ENCODE assay signal across 8 cellular contexts in the genomic region with DNA sequence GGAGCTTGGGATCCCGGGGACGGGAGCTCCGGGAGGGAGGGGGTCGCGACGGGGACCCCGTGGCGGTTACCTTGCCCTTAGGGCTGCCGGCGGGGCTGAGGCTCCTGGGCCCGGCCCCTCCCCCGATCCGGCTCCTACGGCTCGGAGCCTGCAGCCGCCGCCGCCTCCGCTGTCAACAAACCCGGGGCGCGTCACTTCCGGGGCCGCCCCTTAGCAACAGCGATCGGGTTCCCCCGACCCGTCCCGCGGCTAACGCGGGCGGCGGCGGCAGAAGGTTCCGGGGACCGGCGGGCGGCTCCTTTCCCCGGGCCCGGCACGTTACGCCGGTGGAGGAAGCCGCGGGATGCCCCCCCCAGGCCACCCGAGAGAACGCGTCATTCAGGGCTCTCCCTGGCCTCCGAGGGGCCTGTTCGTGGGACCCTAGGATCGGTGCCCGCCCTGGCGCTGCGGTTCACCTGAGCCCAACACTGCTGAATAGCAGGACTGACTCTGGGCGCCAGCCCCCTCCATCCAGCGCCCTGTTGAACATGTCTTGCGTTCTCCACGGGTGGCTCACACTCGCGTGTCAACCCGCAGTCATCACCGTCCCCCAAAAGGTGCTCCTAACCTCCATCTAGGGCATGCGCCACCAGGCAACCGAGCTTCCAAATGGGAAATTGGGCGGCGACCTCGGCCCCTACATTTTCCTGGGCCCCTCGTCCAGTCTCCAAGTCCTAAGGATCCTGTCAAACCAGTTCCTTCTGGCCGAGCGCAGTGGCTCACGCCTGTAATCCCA. TPM values are rescaled to one million over a fixed set of nuclear protein-coding genes. Genes with fewer than 3 reads are reported as not detected.
DNase-seq lines count a peak whose midpoint lies in the region; ATAC-seq and TF ChIP-seq lines count a peak whose summit lies in the region.

A gene (minus strand): TSS at position 183 of the 775 bp plus-strand sequence. CDS start 16,362 bp downstream, outside the sequence.

- no peak within 1 kb of the TSS for H2BK12ac ChIP-seq in trophoblast cell (ENCODE audit: low read length)

- H3K4me1 ChIP-seq in cardiac muscle cell (ENCODE audit: low read depth), result peaks cover 5% of the 10 kb centered on the region
- H3K4me1 ChIP-seq in trophoblast cell (ENCODE audit: control insufficient read depth in 1 of 2, insufficient read depth in 2 of 2, low read length in 2 of 2), result no peaks in the 10 kb centered on the region
- peaks cover 0 to 28% (median 11%) of the 10 kb centered on the region in 4 donors for H3K4me1 ChIP-seq in tibial nerve

- H3K18ac ChIP-seq in trophoblast cell (ENCODE audit: low read length), result peak within 1 kb of the TSS; percentile 74

- CTCF ChIA-PET in GM10248 (lab: Yijun Ruan, JAX), result interaction anchor here (0.9 to 2.5 kb wide), 6 partner anchors 18 to 157 kb away, joined by 3 to 9 read pairs (median 4); a partner anchor contains a TSS

- H3K36me3 ChIP-seq in cardiac muscle cell, result no peaks in the 10 kb centered on the region
- peaks cover 0 to 6% of the 10 kb centered on the region in 2 experiments for H3K36me3 ChIP-seq in trophoblast cell (ENCODE audit: control insufficient read depth in 1 of 2, insufficient read depth in 2 of 2, low read length in 2 of 2)
- H3K36me3 ChIP-seq in tibial nerve, result peaks cover 0 to 10% (median 0%) of the 10 kb centered on the region in 3 donors

- TF ChIP-seq CTCF in GM10248 (IDR thresholded peaks at IDR 0.05; ENCODE audit: control extremely low read depth, extremely low read depth, low read depth, missing control alignments) (no peak), cardiac muscle cell (IDR thresholded peaks at IDR 0.05; ENCODE audit: low read depth, low read length) (no peak), tibial nerve (IDR thresholded peaks at IDR 0.05) (peak in 2 of 5 experiments; percentile 42 to 55)

- peak within 1 kb of the TSS; percentile 75 for H2AK5ac ChIP-seq in trophoblast cell (ENCODE audit: low read length)

- peaks cover 6% of the 10 kb centered on the region for H3K79me2 ChIP-seq in trophoblast cell (ENCODE audit: control insufficient read depth, insufficient read depth, low read length, poor library complexity)

- H2AFZ ChIP-seq in trophoblast cell (ENCODE audit: insufficient read depth, low read length, poor library complexity), result peak within 1 kb of the TSS; percentile 80

- peak within 1 kb of the TSS; percentile 96 for H3K27ac ChIP-seq in cardiac muscle cell
- H3K27ac ChIP-seq in trophoblast cell (ENCODE audit: low read depth, low read length), result peak within 1 kb of the TSS; percentile 96
- H3K27ac ChIP-seq in tibial nerve, result peak within 1 kb of the TSS; percentile 92 to 96 (median 95)

- H3K79me1 ChIP-seq in trophoblast cell (ENCODE audit: low read length), result peaks cover 7% of the 10 kb centered on the region

- H3K27me3 ChIP-seq in cardiac muscle cell (no peaks in the 10 kb centered on the region), trophoblast cell (ENCODE audit: insufficient read depth, low read length) (no peaks in the 10 kb centered on the region), tibial nerve (no peaks in the 10 kb centered on the region)

- POLR2A ChIA-PET in GM10248 (lab: Yijun Ruan, JAX), result interaction anchor here (1.4 kb wide), 1 partner anchor 219 kb away, joined by 4 read pairs; a partner anchor contains a TSS

- H3K9me3 ChIP-seq in cardiac muscle cell (ENCODE audit: low read depth), result no peaks in the 10 kb centered on the region
- no peaks in the 10 kb centered on the region for H3K9me3 ChIP-seq in trophoblast cell (ENCODE audit: insufficient read depth, low read depth, low read length)
- peaks cover 0 to 8% (median 0%) of the 10 kb centered on the region in 4 donors for H3K9me3 ChIP-seq in tibial nerve

- H3K4me2 ChIP-seq in trophoblast cell (ENCODE audit: low read length), result peak within 1 kb of the TSS; percentile 74

- H3K23ac ChIP-seq in trophoblast cell (ENCODE audit: low read length), result no peak within 1 kb of the TSS

- H3K14ac ChIP-seq in trophoblast cell (ENCODE audit: low read length), result peak within 1 kb of the TSS; percentile 95

- H4K91ac ChIP-seq in trophoblast cell (ENCODE audit: low read depth, low read length), result peak within 1 kb of the TSS; percentile 95

- H2BK120ac ChIP-seq in trophoblast cell (ENCODE audit: insufficient read depth, low read length, poor library complexity), result peak within 1 kb of the TSS; percentile 93

- DNase-seq in GM10248 (ENCODE audit: extremely low spot score), result peak; percentile 99
- peak; percentile 66 for DNase-seq in NCI-H128 (lab: John Stamatoyannopoulos, UW; ENCODE audit: unreplicated experiment)
- DNase-seq in SW 1271 (lab: John Stamatoyannopoulos, UW), result peak; percentile 75 to 87
- DNase-seq in activated naive CD8-positive, alpha-beta T cell treated with anti-CD3 and anti-CD28 coated beads, Interleukin-2, amount 50 U/mL, for 16 hours (ENCODE audit: low read depth, low spot score), result peak; percentile 87
- DNase-seq in cardiac muscle cell (ENCODE audit: low read depth in 1 of 2, low spot score in 1 of 2), result peak; percentile 95 to 96
- peak; percentile 91 to 95 for DNase-seq in trophoblast cell
- DNase-seq in tibial nerve (ENCODE audit: low spot score in 2 of 2), result peak; percentile 88 to 90

- peak within 1 kb of the TSS; percentile 93 for H2BK5ac ChIP-seq in trophoblast cell (ENCODE audit: low read depth, low read length, poor library complexity)

- peak; percentile 67 to 75 for TF ChIP-seq POLR2A in tibial nerve (IDR thresholded peaks at IDR 0.05)

- H3K9ac ChIP-seq in trophoblast cell (ENCODE audit: low read length), result peak within 1 kb of the TSS; percentile 44

- peak; percentile 93 to 94 for TF ChIP-seq EP300 in tibial nerve (IDR thresholded peaks at IDR 0.05)

- peak within 1 kb of the TSS; percentile 90 for H4K8ac ChIP-seq in trophoblast cell (ENCODE audit: low read depth, low read length)

- peak within 1 kb of the TSS; percentile 97 for H3K4me3 ChIP-seq in cardiac muscle cell
- peak within 1 kb of the TSS; percentile 85 for H3K4me3 ChIP-seq in trophoblast cell (ENCODE audit: low read depth, low read length)
- H3K4me3 ChIP-seq in tibial nerve, result peak within 1 kb of the TSS; percentile 72 to 95 (median 88)

- no CpG with 5 or more reads among the region's 72 CpGs for WGBS in trophoblast cell (ENCODE audit: extremely low coverage, insufficient coverage, insufficient read length)
- 1 to 2% methylated on average over 32 to 43 of the region's 72 CpGs for WGBS in tibial nerve, 2 donors

- peak within 1 kb of the TSS; percentile 99 for H4K12ac ChIP-seq in trophoblast cell (ENCODE audit: low read depth, low read length)

- peak within 1 kb of the TSS; percentile 93 for H3K4ac ChIP-seq in trophoblast cell (ENCODE audit: low read depth, low read length)

- ATAC-seq in HG02642 (IDR thresholded peaks at IDR 0.05; ENCODE audit: poor library complexity, unreplicated experiment), result peak; percentile 93

RNA-seq across cellular contexts. Expression of the gene that starts here (rescaled TPM):
- total RNA-seq in cardiac muscle cell (89.6 and 94.1 TPM in 2 replicates), tibial nerve (10 to 100 TPM; 45.8 to 68.6 (median 61.3) TPM)
- polyA plus RNA-seq in cardiac muscle cell, result 74.1 and 84.7 TPM in 2 replicates
- 20.5 and 21.6 TPM in 2 replicates for polyA plus RNA-seq in trophoblast cell (2013)

Comparison
In these comparisons a context has a peak if more than half of its experiments do, and no peak if none do; other contexts are left out.
1. Peak in every context shown above with its lines: DNase-seq, ATAC-seq, H3K4me3 ChIP-seq and H3K27ac ChIP-seq.